15 cellular contexts compared by ENCODE assay signal in genomic region chr22:27877501-27877900, GRCh38. TPM values are rescaled to one million over a fixed set of nuclear protein-coding genes. Genes with fewer than 3 reads are reported as not detected.
DNase-seq lines count a peak whose midpoint lies in the region; ATAC-seq and TF ChIP-seq lines count a peak whose summit lies in the region.
"Had no signal": no experiment of that assay in that cellular context is flagged by ENCODE, and none has a peak within 500 bp of the region (broad histone marks: within the 10 kb centered on the region; RNA-seq: fewer than 3 reads in every experiment).

No MANE protein-coding gene starts in this region.

- TF ChIP-seq CTCF in esophagus squamous epithelium (IDR thresholded peaks at IDR 0.05) (no peak), Caco-2 (IDR thresholded peaks at IDR 0.05; ENCODE audit: insufficient read depth in 1 of 2, low read depth in 1 of 2, low read length in 1 of 2, severe bottlenecking in 1 of 2, unreplicated experiment in 1 of 2) (no peak)

- H3K4me1 Mint-ChIP-seq in immature natural killer cell (peaks cover 22 to 34% of the 10 kb centered on the region in 2 donors), Caco-2 (ENCODE audit: low read depth, unreplicated experiment) (no peaks in the 10 kb centered on the region)

- no peaks in the 10 kb centered on the region for H3K27me3 ChIP-seq in BLaER1 treated with 17β-estradiol and CSF1 and Interleukin-3, amounts not matched to agents 10 nM and 100 nM
- H3K27me3 ChIP-seq in esophagus squamous epithelium (no peaks in the 10 kb centered on the region), Caco-2 (replicated peaks; ENCODE audit: control insufficient read depth, insufficient read depth, low read length) (no peaks in the 10 kb centered on the region)
- H3K27me3 ChIP-seq: suprapubic skin had no signal

- H3K4me3 ChIP-seq in BLaER1 treated with 17β-estradiol and CSF1 and Interleukin-3, amounts not matched to agents 10 nM and 100 nM = no peak overlapping the region
- H3K4me3 ChIP-seq in esophagus squamous epithelium (no peak overlapping the region), Caco-2 (ENCODE audit: low read depth, low read length) (no peak overlapping the region)
- H3K4me3 ChIP-seq: suprapubic skin had no signal

- 69 to 70% methylated on average over 2 of the region's 2 CpGs for WGBS in esophagus squamous epithelium, 2 donors

- intact Hi-C loops in esophagus squamous epithelium (cut with DNase I) = no loop called here
- intact Hi-C loops in Caco-2 (cut with micrococcal nuclease; ENCODE audit: unreplicated experiment) = no loop called here

- H3K27ac Mint-ChIP-seq in immature natural killer cell (no peak overlapping the region), Caco-2 (ENCODE audit: unreplicated experiment) (no peak overlapping the region)
- H3K27ac Mint-ChIP-seq: natural killer cell had no signal

- peaks cover 0 to 9% (median 0%) of the 10 kb centered on the region in 3 donors for H3K36me3 Mint-ChIP-seq in immature natural killer cell
- H3K36me3 Mint-ChIP-seq in Caco-2 (ENCODE audit: insufficient read depth, unreplicated experiment) = peaks cover 29% of the 10 kb centered on the region
- H3K36me3 Mint-ChIP-seq: IgD-negative memory B cell, natural killer cell had no signal

- H3K27ac ChIP-seq in BLaER1 treated with 17β-estradiol and CSF1 and Interleukin-3, amounts not matched to agents 10 nM and 100 nM = no peak overlapping the region
- H3K27ac ChIP-seq in esophagus squamous epithelium = peak overlapping the region in 3 of 4 donors; percentile 16 to 82 (median 77)
- H3K27ac ChIP-seq: C4-2B, suprapubic skin had no signal

- peaks cover 64 to 100% (median 84%) of the 10 kb centered on the region in 11 experiments; a peak in 20 of 22 replicates for H4K20me1 ChIP-seq in BLaER1 treated with 17β-estradiol and CSF1 and Interleukin-3, amounts not matched to agents 10 nM and 100 nM

- CTCF ChIA-PET in Caco-2 (lab: Charles Lee) = no interaction called here

- TF ChIP-seq POLR2A in esophagus squamous epithelium (IDR thresholded peaks at IDR 0.05) = no peak

- no TSS peak for BruUV-seq in Caco-2 (replicated peaks; lab: Mats Ljungman, UMichigan)

- no peaks in the 10 kb centered on the region for H3K9me3 ChIP-seq in BLaER1 treated with 17β-estradiol and CSF1 and Interleukin-3, amounts not matched to agents 10 nM and 100 nM (replicated peaks in 1 of 11)
- H3K9me3 ChIP-seq in esophagus squamous epithelium (no peaks in the 10 kb centered on the region), Caco-2 (no peaks in the 10 kb centered on the region)
- H3K9me3 ChIP-seq: suprapubic skin had no signal

- H3K4me1 ChIP-seq in BLaER1 treated with 17β-estradiol and CSF1 and Interleukin-3, amounts not matched to agents 10 nM and 100 nM = peaks cover 21 to 47% (median 33%) of the 10 kb centered on the region in 10 experiments
- peaks cover 18 to 93% (median 22%) of the 10 kb centered on the region in 3 donors for H3K4me1 ChIP-seq in esophagus squamous epithelium
- no peaks in the 10 kb centered on the region for H3K4me1 ChIP-seq in Caco-2

- POLR2A ChIA-PET in Caco-2 (lab: Charles Lee) = no interaction called here

- no peak overlapping the region; a peak in 2 of 22 replicates for H3K9ac ChIP-seq in BLaER1 treated with 17β-estradiol and CSF1 and Interleukin-3, amounts not matched to agents 10 nM and 100 nM

- no peak overlapping the region for H3K4me3 Mint-ChIP-seq in immature natural killer cell
- H3K4me3 Mint-ChIP-seq in Caco-2 (ENCODE audit: unreplicated experiment) = no peak overlapping the region
- H3K4me3 Mint-ChIP-seq: IgD-negative memory B cell, natural killer cell had no signal

- ATAC-seq in GM18502 (IDR thresholded peaks at IDR 0.05; ENCODE audit: poor library complexity, unreplicated experiment) (peak; percentile 40), HG03432 (IDR thresholded peaks at IDR 0.05; ENCODE audit: unreplicated experiment) (peak; percentile 60), HG02938 (IDR thresholded peaks at IDR 0.05; ENCODE audit: unreplicated experiment) (no peak)
- ATAC-seq: natural killer cell had no signal

- peaks cover 0 to 3% (median 0%) of the 10 kb centered on the region in 3 donors for H3K27me3 Mint-ChIP-seq in immature natural killer cell (ENCODE audit: low read depth in 3 of 3)
- no peaks in the 10 kb centered on the region for H3K27me3 Mint-ChIP-seq in Caco-2 (ENCODE audit: insufficient read depth, unreplicated experiment)
- H3K27me3 Mint-ChIP-seq: IgD-negative memory B cell had no signal

- no peak for DNase-seq in esophagus squamous epithelium (lab: John Stamatoyannopoulos, UW)
- DNase-seq in immature natural killer cell = no peak
- no peak for DNase-seq in NCI-H748 (lab: John Stamatoyannopoulos, UW; ENCODE audit: unreplicated experiment)
- DNase-seq in Caco-2 = no peak
- DNase-seq: activated CD4-positive, alpha-beta T cell treated with anti-CD3 and anti-CD28 coated beads for 48 hours; effector memory CD4-positive, alpha-beta T cell; HCEC 1CT; natural killer cell had no signal

- H3K36me3 ChIP-seq in BLaER1 treated with 17β-estradiol and CSF1 and Interleukin-3, amounts not matched to agents 10 nM and 100 nM = peaks cover 31 to 74% (median 51%) of the 10 kb centered on the region in 11 experiments
- H3K36me3 ChIP-seq in esophagus squamous epithelium (peaks cover 0 to 30% (median 11%) of the 10 kb centered on the region in 3 donors), Caco-2 (ENCODE audit: control insufficient read depth, insufficient read depth, low read length) (peaks cover 1% of the 10 kb centered on the region; the same call in 1 of the 2 replicates)

- peak overlapping the region; percentile 37 to 66 (median 48); a peak in 21 of 22 replicates for H3K4me2 ChIP-seq in BLaER1 treated with 17β-estradiol and CSF1 and Interleukin-3, amounts not matched to agents 10 nM and 100 nM

- H3K9me3 Mint-ChIP-seq in immature natural killer cell (no peaks in the 10 kb centered on the region), Caco-2 (ENCODE audit: unreplicated experiment) (no peaks in the 10 kb centered on the region)
- H3K9me3 Mint-ChIP-seq: IgD-negative memory B cell, natural killer cell had no signal

RNA-seq across cellular contexts. Expression of gene PITPNB, which starts 41.6 kb away (rescaled TPM):
- 10 to 100 TPM; 26.4 to 68.9 (median 46.4) TPM for total RNA-seq in esophagus squamous epithelium
- polyA plus RNA-seq in immature natural killer cell = 10 to 100 TPM; 46.1 to 78.1 (median 66.7) TPM
- 76.8 and 81.7 TPM in 2 replicates for total RNA-seq in Caco-2 (2022)

Comparison
In these comparisons a context has a peak if more than half of its experiments do, and no peak if none do; other contexts are left out.
1. H3K27ac ChIP-seq: peak in esophagus squamous epithelium (3 of 4); none in BLaER1 treated with 17β-estradiol and CSF1 and Interleukin-3, amounts not matched to agents 10 nM and 100 nM (0 of 11).